ENCODE assay signal across 28 cellular contexts in the genomic region with DNA sequence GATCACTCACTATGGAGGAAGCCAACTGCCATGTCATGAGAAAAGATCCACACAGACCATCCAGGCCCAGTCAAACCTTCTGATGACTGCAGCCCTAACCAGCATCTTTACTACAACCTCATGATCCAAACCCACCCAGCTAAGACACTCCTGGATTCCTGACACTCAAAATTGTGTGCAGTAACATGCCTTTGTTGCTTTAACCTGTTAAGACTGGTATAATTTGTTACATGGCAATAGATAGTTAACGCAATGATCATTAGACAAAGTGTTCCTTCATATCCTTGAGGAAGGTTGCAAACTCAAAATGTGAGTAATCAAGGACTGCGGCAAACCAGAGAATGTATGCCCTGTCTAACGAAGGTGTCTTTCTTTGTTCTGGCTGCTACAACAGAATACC.
"Had no signal": no experiment of that assay in that cellular context is flagged by ENCODE, and none has a peak within 500 bp of the region (broad histone marks: within the 10 kb centered on the region; RNA-seq: fewer than 3 reads in every experiment).

No MANE protein-coding gene starts in this region.

- H3K27ac Mint-ChIP-seq: natural killer cell; nephron; neural progenitor cell; progenitor cell of endocrine pancreas; stimulated activated memory B cell treated with anti-CD40 and anti-IgM and Interleukin-4, amounts not matched to agents 10 μg/mL and 1 μg/mL and 100 μg/mL, for 72 hours had no signal

- H3K27me3 ChIP-seq: neural progenitor cell, ovary, right lobe of liver, thyroid gland, tibial nerve, upper lobe of left lung, vagina had no signal

- H2AFZ ChIP-seq: neural progenitor cell, parathyroid adenoma had no signal

- H3K9me3 ChIP-seq: ovary, psoas muscle, right lobe of liver, spleen, stomach, thoracic aorta, thyroid gland, tibial nerve, upper lobe of left lung, vagina had no signal

- H3K4me3 ChIP-seq: neural progenitor cell, ovary, psoas muscle, right lobe of liver, skin epidermis, smooth muscle cell, spleen, stomach, thoracic aorta, thyroid gland, tibial nerve, upper lobe of left lung, vagina had no signal

- H3K4me2 ChIP-seq: neural progenitor cell, smooth muscle cell had no signal

- H3K4me1 ChIP-seq: parathyroid adenoma, right lobe of liver, spleen had no signal

- H3K4me1 Mint-ChIP-seq: natural killer cell; stimulated activated memory B cell treated with anti-CD40 and anti-IgM and Interleukin-4, amounts not matched to agents 10 μg/mL and 1 μg/mL and 100 μg/mL, for 72 hours had no signal

- H3K27ac ChIP-seq: neural progenitor cell, ovary, parathyroid adenoma, psoas muscle, right lobe of liver, spleen, stomach, thoracic aorta, thyroid gland, tibial nerve, upper lobe of left lung, vagina had no signal

- H3K9me3 Mint-ChIP-seq: natural killer cell; nephron; neural progenitor cell; stimulated activated memory B cell treated with anti-CD40 and anti-IgM and Interleukin-4, amounts not matched to agents 10 μg/mL and 1 μg/mL and 100 μg/mL, for 72 hours had no signal

- ATAC-seq: natural killer cell; stimulated activated memory B cell treated with anti-CD40 and anti-IgM and Interleukin-4, amounts not matched to agents 10 μg/mL and 1 μg/mL and 100 μg/mL, for 72 hours; stimulated activated naive CD8-positive, alpha-beta T cell treated with anti-CD3 and anti-CD28 coated beads, Interleukin-15, Interleukin-2, amounts not matched to agents 100 U/mL and 50 U/mL, for 24 hours had no signal

- H3K9ac ChIP-seq: neural progenitor cell, parathyroid adenoma had no signal

- H3K4me3 Mint-ChIP-seq: natural killer cell; nephron; neural progenitor cell; stimulated activated memory B cell treated with anti-CD40 and anti-IgM and Interleukin-4, amounts not matched to agents 10 μg/mL and 1 μg/mL and 100 μg/mL, for 72 hours had no signal

- FAIRE-seq: urothelium cell line had no signal

- H3K36me3 ChIP-seq: neural progenitor cell, ovary, right lobe of liver, spleen, stomach, thoracic aorta, thyroid gland, tibial nerve, upper lobe of left lung, vagina had no signal

- DNase-seq: natural killer cell; occipital lobe; ovary; posterior cingulate gyrus; psoas muscle; right lobe of liver; spleen; stimulated activated CD4-positive, alpha-beta T cell treated with anti-CD3 and anti-CD28 coated beads, Interleukin-12 subunit alpha, Interleukin-12 subunit beta, amount 100 ng/mL, for 4 hours; stimulated activated CD4-positive, alpha-beta T cell treated with anti-CD3 and anti-CD28 coated beads, Interleukin-1b, Interleukin-23, amount 100 ng/mL, for 48 hours; stimulated activated CD4-positive, alpha-beta T cell treated with anti-CD3 and anti-CD28 coated beads, Interleukin-4, amount 100 ng/mL, for 1 hour; stimulated activated CD4-positive, alpha-beta T cell treated with anti-CD3 and anti-CD28 coated beads, Interleukin-4, amount 100 ng/mL, for 4 hours; stimulated activated CD8-positive, alpha-beta memory T cell treated with anti-CD3 and anti-CD28 coated beads, Interleukin-4, amount 100 ng/mL, for 48 hours; stimulated activated naive CD4-positive, alpha-beta T cell; stimulated activated naive CD8-positive, alpha-beta T cell treated with anti-CD3 and anti-CD28 coated beads, Interleukin-15, Interleukin-2, amounts not matched to agents 100 U/mL and 50 U/mL, for 24 hours; stomach; thyroid gland; upper lobe of left lung had no signal
